In genomic region chr12:43882578-43883178, GRCh38 we compare ENCODE assay signal across 9 cellular contexts. TPM values are rescaled to one million over a fixed set of nuclear protein-coding genes. Genes with fewer than 3 reads are reported as not detected.
DNase-seq lines count a peak whose midpoint lies in the region; ATAC-seq and TF ChIP-seq lines count a peak whose summit lies in the region.
"Had no signal": no experiment of that assay in that cellular context is flagged by ENCODE, and none has a peak within 500 bp of the region (broad histone marks: within the 10 kb centered on the region; RNA-seq: fewer than 3 reads in every experiment).

No MANE protein-coding gene starts in this region.

- H3K4me3 Mint-ChIP-seq in activated naive CD8-positive, alpha-beta T cell treated with anti-CD3 and anti-CD28 coated beads for 36 hours = no peak overlapping the region

- no peak for TF ChIP-seq POLR2A in gastrocnemius medialis (IDR thresholded peaks at IDR 0.05)

- H3K27me3 Mint-ChIP-seq in activated naive CD8-positive, alpha-beta T cell treated with anti-CD3 and anti-CD28 coated beads for 36 hours = no peaks in the 10 kb centered on the region

- no peak overlapping the region for H3K27ac ChIP-seq in heart right ventricle
- H3K27ac ChIP-seq in gastrocnemius medialis = no peak overlapping the region
- H3K27ac ChIP-seq: BLaER1 had no signal

- H3K4me1 Mint-ChIP-seq in activated naive CD8-positive, alpha-beta T cell treated with anti-CD3 and anti-CD28 coated beads for 36 hours = no peaks in the 10 kb centered on the region

- 7 to 12% methylated on average over 2 of the region's 2 CpGs for WGBS in heart right ventricle, 2 donors

- H3K27me3 ChIP-seq in heart right ventricle = no peaks in the 10 kb centered on the region
- no peaks in the 10 kb centered on the region for H3K27me3 ChIP-seq in gastrocnemius medialis
- H3K27me3 ChIP-seq: BLaER1 had no signal

- DNase-seq in DMS79 treated with DMSO at 0.1 percent for 48 hours (lab: John Stamatoyannopoulos, UW) = peak; percentile 13
- DNase-seq in DMS79 (lab: John Stamatoyannopoulos, UW) = no peak
- peak; percentile 56 for DNase-seq in NCI-H460 (ENCODE audit: extremely low read depth, low read depth)
- DNase-seq in activated naive CD8-positive, alpha-beta T cell treated with anti-CD3 and anti-CD28 coated beads for 36 hours = peak; percentile 4
- DNase-seq in heart right ventricle = no peak
- DNase-seq in gastrocnemius medialis = no peak

- TF ChIP-seq CTCF in heart right ventricle (IDR thresholded peaks at IDR 0.05) (peak; percentile 34 to 90 (median 79)), gastrocnemius medialis (IDR thresholded peaks at IDR 0.05 in 4 of 5, conservative IDR thresholded peaks at IDR 0.05 in 1 of 5) (peak; percentile 36 to 82 (median 75))

- in situ Hi-C loops in gastrocnemius medialis (cut with MboI; ENCODE audit: low sequenced_read_pairs in 4 of 4) = loop anchor here in 1 of 4 donors (10.0 to 25.0 kb wide), 3 partner anchors 78 to 420 kb away; partner anchors contain the start of gene TWF1

- no peaks in the 10 kb centered on the region for H3K9me3 ChIP-seq in heart right ventricle
- no peaks in the 10 kb centered on the region for H3K9me3 ChIP-seq in gastrocnemius medialis
- H3K9me3 ChIP-seq: BLaER1 had no signal

- peak; percentile 91 for ATAC-seq in GM19463 (IDR thresholded peaks at IDR 0.05; ENCODE audit: unreplicated experiment)
- ATAC-seq in HG03439 (IDR thresholded peaks at IDR 0.05; ENCODE audit: unreplicated experiment) = peak; percentile 86
- ATAC-seq in heart right ventricle = peak in 5 of 8 donors; percentile 52 to 70 (median 64)
- ATAC-seq in gastrocnemius medialis = peak; percentile 45 to 74

- peaks cover 0 to 11% (median 0%) of the 10 kb centered on the region in 9 donors for H3K4me1 ChIP-seq in heart right ventricle
- H3K4me1 ChIP-seq in gastrocnemius medialis = peaks cover 23 to 24% of the 10 kb centered on the region in 2 donors
- H3K4me1 ChIP-seq: BLaER1 had no signal

- no peak overlapping the region for H3K27ac Mint-ChIP-seq in activated naive CD8-positive, alpha-beta T cell treated with anti-CD3 and anti-CD28 coated beads for 36 hours

- H3K9me3 Mint-ChIP-seq in activated naive CD8-positive, alpha-beta T cell treated with anti-CD3 and anti-CD28 coated beads for 36 hours = no peaks in the 10 kb centered on the region

- no peaks in the 10 kb centered on the region for H3K36me3 Mint-ChIP-seq in activated naive CD8-positive, alpha-beta T cell treated with anti-CD3 and anti-CD28 coated beads for 36 hours

- intact Hi-C loops in heart right ventricle (cut with DNase I) (loop anchor here (2.0 to 10.0 kb wide), 10 partner anchors 45 to 440 kb away; partner anchors contain the start of genes TWF1 (in 6 of the 10), IRAK4 (in 2 of the 10), PUS7L (in 2 of the 10) and TMEM117 (in 1 of the 10)), gastrocnemius medialis (cut with DNase I; ENCODE audit: low total_unique reads) (loop anchor here (1.0 to 10.0 kb wide), 2 partner anchors 76 to 438 kb away; partner anchors contain the start of gene TWF1)

- H3K36me3 ChIP-seq in heart right ventricle (no peaks in the 10 kb centered on the region), gastrocnemius medialis (no peaks in the 10 kb centered on the region)
- H3K36me3 ChIP-seq: BLaER1 had no signal

- H3K4me3 ChIP-seq in heart right ventricle (no peak overlapping the region), gastrocnemius medialis (no peak overlapping the region)
- H3K4me3 ChIP-seq: BLaER1 had no signal

RNA-seq across cellular contexts. Expression of gene TMEM117, which starts 46.8 kb away (rescaled TPM):
- total RNA-seq in NCI-H460 (2014; rRNA removed; shearing (Covaris generic)) = 3.6 and 3.7 TPM in 2 replicates
- 2.6 and 13.6 TPM in 2 replicates for polyA plus RNA-seq in NCI-H460 (2014; cell fraction: nucleus; rRNA removed)
- total RNA-seq in activated naive CD8-positive, alpha-beta T cell treated with anti-CD3 and anti-CD28 coated beads for 36 hours = under 1 TPM; 0.68 to 0.74 TPM
- total RNA-seq in heart right ventricle (1 to 10 TPM; 5.9 to 8.5 (median 7.1) TPM), gastrocnemius medialis (10 to 100 TPM in 1 of 4 donors, 1 to 10 TPM in 3; 3.5 to 19.4 (median 6.1) TPM)
- 1 to 10 TPM; 4.0 to 5.9 TPM for polyA plus RNA-seq in heart right ventricle

Comparison
In these comparisons a context has a peak if more than half of its experiments do, and no peak if none do; other contexts are left out.
1. DNase-seq: peak in DMS79 treated with DMSO at 0.1 percent for 48 hours (single experiment), NCI-H460 (single experiment) and activated naive CD8-positive, alpha-beta T cell treated with anti-CD3 and anti-CD28 coated beads for 36 hours (single experiment); none in DMS79 (single experiment), heart right ventricle (0 of 2) and gastrocnemius medialis (0 of 2).
2. Peak in every context shown above with its lines, with median percentiles within 50 percentile points of each other: ATAC-seq.